ENCODE assay signal across 9 cellular contexts in the genomic region with DNA sequence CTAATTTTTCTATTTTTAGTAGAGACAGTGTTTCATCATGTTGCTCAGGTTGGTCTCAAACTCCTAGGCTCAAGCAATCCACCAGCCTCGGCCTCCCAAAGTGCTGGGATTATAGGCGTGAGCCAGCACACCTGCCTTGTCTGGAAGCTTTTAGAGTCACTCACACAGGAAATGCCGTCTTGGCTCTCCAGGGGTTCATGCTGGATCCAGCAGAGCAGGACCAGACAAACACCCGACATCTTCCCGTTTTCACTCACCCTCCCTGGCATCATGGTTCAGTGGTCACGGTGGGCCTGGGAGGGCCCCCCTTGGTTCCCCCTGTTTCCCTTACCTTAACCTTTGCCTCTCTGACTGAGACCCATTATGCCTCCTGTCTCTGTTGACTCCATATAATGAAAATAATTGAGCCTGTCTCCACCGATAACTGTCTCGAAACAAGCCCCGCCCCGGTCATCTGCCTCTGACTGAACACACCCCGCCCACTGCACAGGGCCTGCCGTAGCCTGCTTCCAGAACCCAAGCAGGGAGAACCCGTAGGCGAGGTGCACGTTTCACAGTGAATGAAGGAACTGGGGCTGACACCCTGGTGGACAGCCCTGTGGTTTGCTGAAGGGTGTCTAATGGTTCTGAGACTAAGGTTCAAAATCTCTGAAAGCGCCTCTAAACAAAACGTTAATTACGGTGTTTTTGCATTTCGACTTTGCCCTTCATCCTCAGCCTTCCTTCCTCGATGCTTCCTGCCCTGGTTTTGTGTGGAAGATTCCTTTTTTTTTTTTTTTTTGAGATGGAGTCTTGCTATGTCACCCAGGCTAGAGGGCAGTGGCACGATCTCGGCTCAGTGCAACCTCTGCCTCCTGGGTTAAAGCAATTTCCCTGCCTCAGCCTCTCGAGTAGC. TPM values are rescaled to one million over a fixed set of nuclear protein-coding genes. Genes with fewer than 3 reads are reported as not detected.
DNase-seq lines count a peak whose midpoint lies in the region; ATAC-seq and TF ChIP-seq lines count a peak whose summit lies in the region.
"Had no signal": no experiment of that assay in that cellular context is flagged by ENCODE, and none has a peak within 500 bp of the region (broad histone marks: within the 10 kb centered on the region; RNA-seq: fewer than 3 reads in every experiment).

No MANE protein-coding gene starts in this region.

- H3K4me1 ChIP-seq in mesendoderm (ENCODE audit: control insufficient read depth, low read depth, low read length) (peaks cover 12% of the 10 kb centered on the region), aorta (ENCODE audit: control insufficient read depth in 1 of 2, insufficient read depth in 2 of 2, low read length in 2 of 2) (peaks cover 0 to 2% of the 10 kb centered on the region in 2 donors)

- no CpG with 5 or more reads among the region's 23 CpGs for WGBS in mesendoderm (ENCODE audit: extremely low coverage, insufficient coverage, low lambda C conversion rate)
- WGBS in aorta, 2 donors = 95 to 96% methylated on average over 23 of the region's 23 CpGs

- H3K27me3 ChIP-seq in WERI-Rb-1 (ENCODE audit: insufficient read depth, low read depth, severe bottlenecking) (no peaks in the 10 kb centered on the region), mesendoderm (ENCODE audit: insufficient read depth, low read length, poor library complexity) (no peaks in the 10 kb centered on the region), aorta (ENCODE audit: control insufficient read depth in 1 of 2, insufficient read depth in 2 of 2, low read length in 1 of 2) (no peaks in the 10 kb centered on the region)

- peak overlapping the region; percentile 92 for H2BK120ac ChIP-seq in mesendoderm (ENCODE audit: low read depth, low read length)

- H3K27ac ChIP-seq in WERI-Rb-1 = peak overlapping the region; percentile 49
- peak overlapping the region; percentile 10 for H3K27ac ChIP-seq in mesendoderm (ENCODE audit: low read depth, low read length)
- H3K27ac ChIP-seq in aorta (ENCODE audit: low read depth in 1 of 2, low read length in 2 of 2) = no peak overlapping the region

- H3K79me1 ChIP-seq in mesendoderm (ENCODE audit: low read length) = no peaks in the 10 kb centered on the region

- TF ChIP-seq CTCF in WERI-Rb-1 (IDR thresholded peaks at IDR 0.05; ENCODE audit: low read depth, low read length) = no peak
- no peak for TF ChIP-seq CTCF in GM20000 (IDR thresholded peaks at IDR 0.05; ENCODE audit: extremely low read depth, missing control alignments)

- H3K4me3 ChIP-seq in WERI-Rb-1 (ENCODE audit: low read depth, low read length) (no peak overlapping the region), mesendoderm (ENCODE audit: low read length) (no peak overlapping the region), aorta (ENCODE audit: low read length in 2 of 2) (no peak overlapping the region)

- H2AK5ac ChIP-seq in mesendoderm (ENCODE audit: low read length) = no peak overlapping the region

- no peak overlapping the region for H4K8ac ChIP-seq in mesendoderm (ENCODE audit: low read depth, low read length)

- H3K4ac ChIP-seq in mesendoderm (ENCODE audit: low read depth, low read length) = peak overlapping the region; percentile 40

- no peak overlapping the region for H3K4me2 ChIP-seq in mesendoderm (ENCODE audit: low read length)

- H3K36me3 ChIP-seq in WERI-Rb-1 (no peaks in the 10 kb centered on the region), mesendoderm (ENCODE audit: control insufficient read depth, insufficient read depth, low read length) (no peaks in the 10 kb centered on the region), aorta (ENCODE audit: control insufficient read depth in 1 of 2, insufficient read depth in 2 of 2, low read length in 1 of 2) (no peaks in the 10 kb centered on the region)

- no peaks in the 10 kb centered on the region for H3K79me2 ChIP-seq in mesendoderm (ENCODE audit: control insufficient read depth, insufficient read depth, low read length)

- H3K56ac ChIP-seq in mesendoderm (ENCODE audit: low read length) = peak overlapping the region; percentile 42

- intact Hi-C loops in aorta (cut with DNase I) = loop anchor here in 1 of 2 donors (10.0 kb wide), 1 partner anchor 180 kb away; no protein-coding TSS in a partner anchor

- no peak overlapping the region for H3K23ac ChIP-seq in mesendoderm (ENCODE audit: low read length)

- H3K18ac ChIP-seq in mesendoderm (ENCODE audit: low read length) = peak overlapping the region; percentile 75

- H3K9ac ChIP-seq in mesendoderm (ENCODE audit: low read length) = no peak overlapping the region

- ATAC-seq in GM18511 (IDR thresholded peaks at IDR 0.05; ENCODE audit: unreplicated experiment) (peak; percentile 74), HG03159 (IDR thresholded peaks at IDR 0.05; ENCODE audit: unreplicated experiment) (peak; percentile 63), aorta (ENCODE audit: low FRiP score) (no peak)
- ATAC-seq: activated naive CD4-positive, alpha-beta T cell treated with anti-CD3 and anti-CD28 coated beads, Interleukin-2, amount 50 U/mL, for 72 hours had no signal

- H4K5ac ChIP-seq in mesendoderm (ENCODE audit: low read length) = no peak overlapping the region

- H2BK5ac ChIP-seq in mesendoderm (ENCODE audit: low read length) = peak overlapping the region; percentile 38

- H3K9me3 ChIP-seq in WERI-Rb-1 (ENCODE audit: severe bottlenecking) (no peaks in the 10 kb centered on the region), aorta (ENCODE audit: control insufficient read depth, low read length) (no peaks in the 10 kb centered on the region)

- peak; percentile 65 for DNase-seq in WERI-Rb-1
- peak; percentile 53 for DNase-seq in mesendoderm
- DNase-seq in GM20000 (ENCODE audit: low spot score) = no peak
- no peak for DNase-seq in SKM-1 (lab: John Stamatoyannopoulos, UW; ENCODE audit: unreplicated experiment)
- DNase-seq in stimulated activated CD8-positive, alpha-beta memory T cell treated with anti-CD3 and anti-CD28 coated beads, Interleukin-4, amount 100 ng/mL, for 48 hours = no peak
- no peak for DNase-seq in aorta

- peak overlapping the region; percentile 4 for H2BK15ac ChIP-seq in mesendoderm (replicated peaks; ENCODE audit: low read depth)

RNA-seq across cellular contexts. Expression of a gene that starts 39.7 kb away (rescaled TPM):
- polyA plus RNA-seq in mesendoderm (2013, experiment 1 of 2) = 72.5 TPM
- 71.1 TPM for polyA plus RNA-seq in mesendoderm (2013, experiment 2 of 2)
- total RNA-seq in aorta = 10 to 100 TPM; 49.8 to 67.9 TPM
- polyA plus RNA-seq in aorta = 10 to 100 TPM in 1 of 2 donors, 1 to 10 TPM in 1; 8.1 to 21.5 TPM

Comparison
In these comparisons a context has a peak if more than half of its experiments do, and no peak if none do; other contexts are left out.
1. DNase-seq: peak in WERI-Rb-1 (single experiment) and mesendoderm (single experiment); none in GM20000 (single experiment), SKM-1 (single experiment), stimulated activated CD8-positive, alpha-beta memory T cell treated with anti-CD3 and anti-CD28 coated beads, Interleukin-4, amount 100 ng/mL, for 48 hours (single experiment) and aorta (0 of 2).
2. H3K27ac ChIP-seq: peak in WERI-Rb-1 (single experiment) and mesendoderm (single experiment); none in aorta (0 of 2).